Comparison of ENCODE assay signal across 8 cellular contexts in genomic region chr11:124114942-124115781, GRCh38. TPM values are rescaled to one million over a fixed set of nuclear protein-coding genes. Genes with fewer than 3 reads are reported as not detected.
DNase-seq lines count a peak whose midpoint lies in the region; ATAC-seq and TF ChIP-seq lines count a peak whose summit lies in the region.

Gene VWA5A, plus strand, starts transcription at chr11:124115450. Its CDS starts 2,062 bp downstream, at chr11:124117512.

- no peak within 1 kb of the TSS for H3K9ac ChIP-seq in BLaER1

- H3K4me1 ChIP-seq in BLaER1 (peaks cover 17% of the 10 kb centered on the region), mononuclear cell (ENCODE audit: insufficient read depth, low read length) (peaks cover 21% of the 10 kb centered on the region)

- no peaks in the 10 kb centered on the region for H3K27me3 ChIP-seq in BLaER1
- no peaks in the 10 kb centered on the region for H3K27me3 ChIP-seq in mononuclear cell (ENCODE audit: insufficient read depth, low read length)

- TF ChIP-seq CTCF in epithelial cell of esophagus (IDR thresholded peaks at IDR 0.05; ENCODE audit: insufficient read depth, low read depth, low read length, missing control alignments): no peak

- H4K20me1 ChIP-seq in BLaER1: no peaks in the 10 kb centered on the region

- ATAC-seq in HG03354 (IDR thresholded peaks at IDR 0.05; ENCODE audit: poor library complexity, severe bottlenecking, unreplicated experiment): peak; percentile 100

- DNase-seq in NOMO-1 treated with DMSO at 0.1 percent for 48 hours (lab: John Stamatoyannopoulos, UW; ENCODE audit: unreplicated experiment) (peak; percentile 83), activated T-cell treated with anti-CD3 and anti-CD28 coated beads for 1 hour (ENCODE audit: low read depth) (peak; percentile 60), epithelial cell of esophagus (ENCODE audit: low read depth) (peak; percentile 94)
- peak; percentile 54 to 62 for DNase-seq in stimulated activated CD8-positive, alpha-beta memory T cell treated with anti-CD3 and anti-CD28 coated beads, Interleukin-2, amount 100 ng/mL, for 48 hours (ENCODE audit: low read depth in 2 of 2)

- H3K36me3 ChIP-seq in BLaER1: no peaks in the 10 kb centered on the region

- H3K27ac ChIP-seq in BLaER1: no peak within 1 kb of the TSS

- H3K4me3 ChIP-seq in BLaER1 (peak within 1 kb of the TSS; percentile 58), epithelial cell of esophagus (ENCODE audit: low read length) (peak within 1 kb of the TSS; percentile 62), mononuclear cell (ENCODE audit: low read length) (peak within 1 kb of the TSS; percentile 63)

- H3K4me2 ChIP-seq in BLaER1: peak within 1 kb of the TSS; percentile 78

- peak; percentile 37 for TF ChIP-seq POLR2A in GM19099 (IDR thresholded peaks at IDR 0.05; ENCODE audit: extremely low read depth, insufficient read length, low read depth)

- H3K9me3 ChIP-seq in BLaER1 (no peaks in the 10 kb centered on the region), mononuclear cell (ENCODE audit: low read depth, low read length) (no peaks in the 10 kb centered on the region)

RNA-seq across cellular contexts. Expression of gene VWA5A, which starts in this region (rescaled TPM):
- total RNA-seq in mononuclear cell: 6.6 TPM
